In the genomic region with DNA sequence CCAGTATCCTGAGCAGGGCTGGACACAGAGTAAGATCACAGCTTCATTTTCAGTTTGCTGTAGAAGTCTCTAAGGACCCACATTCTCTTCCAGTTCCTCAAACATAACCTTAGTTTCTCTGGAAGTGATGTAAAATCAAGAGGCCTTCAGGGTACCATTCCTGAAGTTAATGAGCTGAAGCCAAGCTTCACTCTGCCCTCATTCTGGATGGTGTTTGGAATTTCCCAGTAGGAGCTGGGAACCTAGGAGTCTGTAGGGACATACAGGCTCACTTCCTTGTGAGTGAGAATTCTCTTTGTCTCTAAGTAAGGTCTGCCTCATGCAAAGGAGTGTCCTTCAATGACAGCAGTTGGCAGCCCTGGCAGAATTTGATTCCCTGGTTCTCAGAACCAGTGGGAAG, we compare ENCODE assay signal across 22 cellular contexts.
"Had no signal": no experiment of that assay in that cellular context is flagged by ENCODE, and none has a peak within 500 bp of the region (broad histone marks: within the 10 kb centered on the region; RNA-seq: fewer than 3 reads in every experiment).

No MANE protein-coding gene starts in this region.

- H3K9me3 ChIP-seq: colonic mucosa, heart left ventricle, mucosa of descending colon, neutrophil, psoas muscle, spleen, tibial artery, upper lobe of right lung had no signal

- H3K36me3 ChIP-seq: colonic mucosa, heart left ventricle, neutrophil, spleen, upper lobe of right lung had no signal

- FAIRE-seq: endothelial cell of umbilical vein, islet of Langerhans had no signal

- ATAC-seq: heart left ventricle; left colon; mucosa of descending colon; naive thymus-derived CD8-positive, alpha-beta T cell; psoas muscle; sciatic nerve; stimulated activated memory B cell treated with anti-CD40 and anti-IgM and Interleukin-4, amounts not matched to agents 10 μg/mL and 1 μg/mL and 100 μg/mL, for 72 hours; upper lobe of right lung had no signal

- H3K4me3 ChIP-seq: colonic mucosa, heart left ventricle, mucosa of descending colon, psoas muscle, spleen, tibial artery, upper lobe of right lung had no signal

- H3K4me1 ChIP-seq: colonic mucosa, psoas muscle, spleen, tibial artery, upper lobe of right lung had no signal

- DNase-seq: colonic mucosa; effector CD4-positive, alpha-beta T cell; endodermal cell; foreskin melanocyte; heart left ventricle; hippocampal formation; left colon; mammary epithelial cell; mucosa of descending colon; naive thymus-derived CD8-positive, alpha-beta T cell; psoas muscle; spleen; stimulated activated CD4-positive, alpha-beta T cell treated with anti-CD3 and anti-CD28 coated beads, Interleukin-15, amount 100 ng/mL, for 24 hours; stimulated activated CD4-positive, alpha-beta T cell treated with anti-CD3 and anti-CD28 coated beads, Interleukin-1b, Interleukin-23, amount 100 ng/mL, for 48 hours; stimulated activated CD4-positive, alpha-beta T cell treated with anti-CD3 and anti-CD28 coated beads, Interleukin-4, amount 100 ng/mL, for 24 hours; tibial artery; upper lobe of right lung had no signal

- H3K27ac ChIP-seq: colonic mucosa, heart left ventricle, neutrophil, psoas muscle, spleen, tibial artery, upper lobe of right lung had no signal

- H3K27me3 ChIP-seq: colonic mucosa, heart left ventricle, spleen, tibial artery, upper lobe of right lung had no signal
